ENCODE assay signal across 13 cellular contexts in genomic region chr6:151160869-151161268, GRCh38.
DNase-seq lines count a peak whose midpoint lies in the region; ATAC-seq and FAIRE-seq lines count a peak whose summit lies in the region.
"Had no signal": no experiment of that assay in that cellular context is flagged by ENCODE, and none has a peak within 500 bp of the region (broad histone marks: within the 10 kb centered on the region; RNA-seq: fewer than 3 reads in every experiment).

No MANE protein-coding gene starts in this region.

- FAIRE-seq in RCC 7860 (lab: Jason Lieb, UNC): no peak

- H3K27ac ChIP-seq in right cardiac atrium (ENCODE audit: low read length): no peak overlapping the region
- H3K27ac ChIP-seq: esophagus muscularis mucosa had no signal

- no peaks in the 10 kb centered on the region for H3K4me1 ChIP-seq in right cardiac atrium (ENCODE audit: control insufficient read depth, insufficient read depth, low read length)

- DNase-seq in cardiac septum (ENCODE audit: low spot score) (peak; percentile 55), right cardiac atrium (no peak), SW480 (ENCODE audit: low spot score) (peak; percentile 11), left lobe of liver (ENCODE audit: low spot score) (no peak), ureter (ENCODE audit: low spot score) (peak; percentile 53), RCC 7860 (ENCODE audit: low spot score) (no peak), MV-4-11 (lab: John Stamatoyannopoulos, UW) (no peak), Right ventricle myocardium inferior (ENCODE audit: missing footprints) (no peak)
- DNase-seq: activated CD8-positive, alpha-beta memory T cell treated with anti-CD3 and anti-CD28 coated beads, Interleukin-2, amount 10 ng/mL, durations not matched to agents 7 days and 5 days; amniotic stem cell; T-helper 2 cell had no signal

- WGBS in right cardiac atrium: 77% methylated on average over 9 of the region's 9 CpGs

- no peak for ATAC-seq in right cardiac atrium
- peak; percentile 38 for ATAC-seq in left lobe of liver
- no peak for ATAC-seq in Right ventricle myocardium inferior
- ATAC-seq: activated CD8-positive, alpha-beta memory T cell treated with anti-CD3 and anti-CD28 coated beads, Interleukin-2, amount 10 ng/mL, durations not matched to agents 7 days and 5 days; stimulated activated effector memory CD8-positive, alpha-beta T cell treated with anti-CD3 and anti-CD28 coated beads, Interleukin-12 subunit alpha, Interleukin-12 subunit beta, amount 100 ng/mL, for 72 hours had no signal

- H3K9me3 ChIP-seq in right cardiac atrium (ENCODE audit: control insufficient read depth, low read length): no peaks in the 10 kb centered on the region
- H3K9me3 ChIP-seq: esophagus muscularis mucosa had no signal

- H3K27me3 ChIP-seq in right cardiac atrium (ENCODE audit: control insufficient read depth, insufficient read depth): no peaks in the 10 kb centered on the region
- H3K27me3 ChIP-seq: esophagus muscularis mucosa had no signal

- intact Hi-C loops in cardiac septum (cut with DNase I) (no loop called here), right cardiac atrium (cut with DNase I) (no loop called here), Right ventricle myocardium inferior (cut with DNase I) (no loop called here)

- H3K4me3 ChIP-seq in right cardiac atrium (ENCODE audit: low read length): no peak overlapping the region
- H3K4me3 ChIP-seq: esophagus muscularis mucosa had no signal

Comparison
In these comparisons a context has a peak if more than half of its experiments do, and no peak if none do; other contexts are left out.
1. DNase-seq: peak in cardiac septum (single experiment), SW480 (single experiment) and ureter (single experiment); none in right cardiac atrium (0 of 3), left lobe of liver (single experiment), RCC 7860 (single experiment), MV-4-11 (single experiment) and Right ventricle myocardium inferior (single experiment).